ENCODE assay signal across 1 cellular context in genomic region chr20:47482705-47483104, GRCh38.
TF ChIP-seq lines count a peak whose summit lies in the region.

No MANE protein-coding gene starts in this region.

TF ChIP-seq in GM12878, 131 proteins besides CTCF, POLR2A, EP300 and RAD21:
- TF ChIP-seq BCLAF1 (IDR thresholded peaks at IDR 0.05) (no peak), SIX5 (IDR thresholded peaks at IDR 0.05; ENCODE audit: low read depth, low read length, severe bottlenecking) (no peak), SREBF2 (IDR thresholded peaks at IDR 0.05; ENCODE audit: low read length) (no peak), RUNX3 (IDR thresholded peaks at IDR 0.05; ENCODE audit: low read length) (no peak), ZNF384 (IDR thresholded peaks at IDR 0.05; ENCODE audit: borderline replicate concordance, low read depth, low read length) (no peak), BRCA1 (IDR thresholded peaks at IDR 0.05; ENCODE audit: low read depth, low read length) (no peak), TBL1XR1 (IDR thresholded peaks at IDR 0.05; ENCODE audit: low read depth, low read length) (no peak), WRNIP1 (IDR thresholded peaks at IDR 0.05; ENCODE audit: borderline replicate concordance, low read depth, low read length) (no peak), ETV6 (conservative IDR thresholded peaks at IDR 0.05 in 1 of 2, IDR thresholded peaks at IDR 0.05 in 1 of 2; ENCODE audit: borderline replicate concordance in 1 of 2, low read depth in 1 of 2) (no peak), NFIC (IDR thresholded peaks at IDR 0.05; ENCODE audit: low read depth, low read length) (no peak), EGR1 (IDR thresholded peaks at IDR 0.05; ENCODE audit: borderline replicate concordance in 1 of 2, low read depth in 2 of 2, low read length in 2 of 2) (no peak), ZNF207 (IDR thresholded peaks at IDR 0.05; ENCODE audit: borderline replicate concordance) (no peak), BACH1 (IDR thresholded peaks at IDR 0.05; ENCODE audit: borderline replicate concordance) (no peak), CBX5 (IDR thresholded peaks at IDR 0.05; ENCODE audit: low read depth) (no peak), ATF7 (IDR thresholded peaks at IDR 0.05; ENCODE audit: low read depth) (no peak), KLF5 (IDR thresholded peaks at IDR 0.05; ENCODE audit: partially characterized antibody) (no peak)
- TF ChIP-seq, protein P1, sequence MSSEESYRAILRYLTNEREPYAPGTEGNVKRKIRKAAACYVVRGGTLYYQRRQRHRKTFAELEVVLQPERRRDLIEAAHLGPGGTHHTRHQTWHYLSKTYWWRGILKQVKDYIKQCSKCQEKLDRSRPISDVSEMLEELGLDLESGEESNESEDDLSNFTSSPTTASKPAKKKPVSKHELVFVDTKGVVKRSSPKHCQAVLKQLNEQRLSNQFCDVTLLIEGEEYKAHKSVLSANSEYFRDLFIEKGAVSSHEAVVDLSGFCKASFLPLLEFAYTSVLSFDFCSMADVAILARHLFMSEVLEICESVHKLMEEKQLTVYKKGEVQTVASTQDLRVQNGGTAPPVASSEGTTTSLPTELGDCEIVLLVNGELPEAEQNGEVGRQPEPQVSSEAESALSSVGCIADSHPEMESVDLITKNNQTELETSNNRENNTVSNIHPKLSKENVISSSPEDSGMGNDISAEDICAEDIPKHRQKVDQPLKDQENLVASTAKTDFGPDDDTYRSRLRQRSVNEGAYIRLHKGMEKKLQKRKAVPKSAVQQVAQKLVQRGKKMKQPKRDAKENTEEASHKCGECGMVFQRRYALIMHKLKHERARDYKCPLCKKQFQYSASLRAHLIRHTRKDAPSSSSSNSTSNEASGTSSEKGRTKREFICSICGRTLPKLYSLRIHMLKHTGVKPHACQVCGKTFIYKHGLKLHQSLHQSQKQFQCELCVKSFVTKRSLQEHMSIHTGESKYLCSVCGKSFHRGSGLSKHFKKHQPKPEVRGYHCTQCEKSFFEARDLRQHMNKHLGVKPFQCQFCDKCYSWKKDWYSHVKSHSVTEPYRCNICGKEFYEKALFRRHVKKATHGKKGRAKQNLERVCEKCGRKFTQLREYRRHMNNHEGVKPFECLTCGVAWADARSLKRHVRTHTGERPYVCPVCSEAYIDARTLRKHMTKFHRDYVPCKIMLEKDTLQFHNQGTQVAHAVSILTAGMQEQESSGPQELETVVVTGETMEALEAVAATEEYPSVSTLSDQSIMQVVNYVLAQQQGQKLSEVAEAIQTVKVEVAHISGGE (CRISPR knock-in tag; IDR thresholded peaks at IDR 0.05), result no peak
